3 cellular contexts compared by ENCODE assay signal in genomic region chr3:170918715-170919114, GRCh38.
TF ChIP-seq lines count a peak whose summit lies in the region.

No MANE protein-coding gene starts in this region.

TF ChIP-seq in A549, 52 proteins besides CTCF, POLR2A, EP300 and RAD21:
- TF ChIP-seq NPAS2 (CRISPR knock-in tag; IDR thresholded peaks at IDR 0.05; ENCODE audit: borderline replicate concordance): no peak
- peak; percentile 55 for TF ChIP-seq ZFP36 (IDR thresholded peaks at IDR 0.05; ENCODE audit: borderline replicate concordance, partially characterized antibody)
TF ChIP-seq in A549: peak in this region for 1.

TF ChIP-seq in GM23338, 12 proteins besides CTCF, POLR2A, EP300 and RAD21 (continues in another document):
- no peak for TF ChIP-seq ZNF331 (CRISPR knock-in tag; IDR thresholded peaks at IDR 0.05; ENCODE audit: low read depth)
- no peak for TF ChIP-seq REST (IDR thresholded peaks at IDR 0.05; ENCODE audit: unreplicated experiment)
- TF ChIP-seq EZH2phosphoT487 (IDR thresholded peaks at IDR 0.05; ENCODE audit: unreplicated experiment): no peak
- TF ChIP-seq, protein P1, sequence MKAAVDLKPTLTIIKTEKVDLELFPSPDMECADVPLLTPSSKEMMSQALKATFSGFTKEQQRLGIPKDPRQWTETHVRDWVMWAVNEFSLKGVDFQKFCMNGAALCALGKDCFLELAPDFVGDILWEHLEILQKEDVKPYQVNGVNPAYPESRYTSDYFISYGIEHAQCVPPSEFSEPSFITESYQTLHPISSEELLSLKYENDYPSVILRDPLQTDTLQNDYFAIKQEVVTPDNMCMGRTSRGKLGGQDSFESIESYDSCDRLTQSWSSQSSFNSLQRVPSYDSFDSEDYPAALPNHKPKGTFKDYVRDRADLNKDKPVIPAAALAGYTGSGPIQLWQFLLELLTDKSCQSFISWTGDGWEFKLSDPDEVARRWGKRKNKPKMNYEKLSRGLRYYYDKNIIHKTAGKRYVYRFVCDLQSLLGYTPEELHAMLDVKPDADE (IDR thresholded peaks at IDR 0.05): no peak
- TF ChIP-seq ZNF114 (CRISPR knock-in tag; IDR thresholded peaks at IDR 0.05): no peak
- no peak for TF ChIP-seq STAT1 (IDR thresholded peaks at IDR 0.05; ENCODE audit: unreplicated experiment)
- TF ChIP-seq EZH2 (IDR thresholded peaks at IDR 0.05; ENCODE audit: low read depth, unreplicated experiment): no peak
- no peak for TF ChIP-seq NANOG (IDR thresholded peaks at IDR 0.05; ENCODE audit: borderline replicate concordance)
- no peak for TF ChIP-seq POLR2AphosphoS5 (IDR thresholded peaks at IDR 0.05; ENCODE audit: low read depth)
- TF ChIP-seq JUNB (IDR thresholded peaks at IDR 0.05; ENCODE audit: unreplicated experiment): no peak
- TF ChIP-seq CREB1 (CRISPR knock-in tag; IDR thresholded peaks at IDR 0.05; ENCODE audit: low read depth): no peak

TF ChIP-seq in K562, 482 proteins besides CTCF, POLR2A, EP300 and RAD21:
- TF ChIP-seq MEF2A (IDR thresholded peaks at IDR 0.05; ENCODE audit: control insufficient read depth, low read depth, low read length): no peak
- no peak for TF ChIP-seq MCM5 (IDR thresholded peaks at IDR 0.05; ENCODE audit: low read depth)
- TF ChIP-seq DDX20 (tag; IDR thresholded peaks at IDR 0.05; ENCODE audit: low read depth): no peak
- no peak for TF ChIP-seq KLF1 (tag; IDR thresholded peaks at IDR 0.05)
- TF ChIP-seq PML (IDR thresholded peaks at IDR 0.05; ENCODE audit: low read length): no peak
- TF ChIP-seq E4F1 (CRISPR knock-in tag; IDR thresholded peaks at IDR 0.05; ENCODE audit: borderline replicate concordance): no peak
- TF ChIP-seq RFX5 (IDR thresholded peaks at IDR 0.05; ENCODE audit: low read depth, low read length): no peak
- TF ChIP-seq ATF1 (CRISPR knock-in tag; IDR thresholded peaks at IDR 0.05): no peak
- no peak for TF ChIP-seq ATF1 (tag; IDR thresholded peaks at IDR 0.05)
- 0 out of 2 replicates have a peak, but pooled peaks have one; percentile 42 for TF ChIP-seq CBX5 (IDR thresholded peaks at IDR 0.05; ENCODE audit: borderline replicate concordance, low read depth)
- TF ChIP-seq ZFP36 (IDR thresholded peaks at IDR 0.05; ENCODE audit: low read depth, low read length, partially characterized antibody): peak; percentile 70
- TF ChIP-seq MED1 (CRISPR knock-in tag; IDR thresholded peaks at IDR 0.05; ENCODE audit: borderline replicate concordance): no peak
- TF ChIP-seq HMG20A (CRISPR knock-in tag; conservative IDR thresholded peaks at IDR 0.05): no peak
- TF ChIP-seq ZNF280A (IDR thresholded peaks at IDR 0.05; ENCODE audit: low read depth, partially characterized antibody): no peak
- TF ChIP-seq CREM (IDR thresholded peaks at IDR 0.05; ENCODE audit: low read depth): no peak
- TF ChIP-seq CBX3 (IDR thresholded peaks at IDR 0.05; ENCODE audit: borderline replicate concordance in 1 of 2, low read length in 2 of 2): peak in 1 of 2 experiments; percentile 50; a peak in 1 of 3 replicates
- TF ChIP-seq MTA1 (IDR thresholded peaks at IDR 0.05; ENCODE audit: borderline replicate concordance): no peak
- TF ChIP-seq, protein P2, sequence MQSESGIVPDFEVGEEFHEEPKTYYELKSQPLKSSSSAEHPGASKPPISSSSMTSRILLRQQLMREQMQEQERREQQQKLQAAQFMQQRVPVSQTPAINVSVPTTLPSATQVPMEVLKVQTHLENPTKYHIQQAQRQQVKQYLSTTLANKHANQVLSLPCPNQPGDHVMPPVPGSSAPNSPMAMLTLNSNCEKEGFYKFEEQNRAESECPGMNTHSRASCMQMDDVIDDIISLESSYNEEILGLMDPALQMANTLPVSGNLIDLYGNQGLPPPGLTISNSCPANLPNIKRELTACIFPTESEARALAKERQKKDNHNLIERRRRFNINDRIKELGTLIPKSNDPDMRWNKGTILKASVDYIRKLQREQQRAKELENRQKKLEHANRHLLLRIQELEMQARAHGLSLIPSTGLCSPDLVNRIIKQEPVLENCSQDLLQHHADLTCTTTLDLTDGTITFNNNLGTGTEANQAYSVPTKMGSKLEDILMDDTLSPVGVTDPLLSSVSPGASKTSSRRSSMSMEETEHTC (IDR thresholded peaks at IDR 0.05): no peak
- no peak for TF ChIP-seq RNF2 (IDR thresholded peaks at IDR 0.05)
- TF ChIP-seq NCOA1 (IDR thresholded peaks at IDR 0.05; ENCODE audit: low read depth): no peak
- no peak for TF ChIP-seq ERF (CRISPR knock-in tag; IDR thresholded peaks at IDR 0.05)
- no peak for TF ChIP-seq STAT6 (CRISPR knock-in tag; IDR thresholded peaks at IDR 0.05)
- TF ChIP-seq TARDBP (IDR thresholded peaks at IDR 0.05): no peak
